ENCODE assay signal across 23 cellular contexts in genomic region chr9:89505048-89505447, GRCh38.
"Had no signal": no experiment of that assay in that cellular context is flagged by ENCODE, and none has a peak within 500 bp of the region (broad histone marks: within the 10 kb centered on the region; RNA-seq: fewer than 3 reads in every experiment).

No MANE protein-coding gene starts in this region.

- H3K4me3 Mint-ChIP-seq: activated CD4-positive, alpha-beta memory T cell treated with anti-CD3 and anti-CD28 coated beads for 36 hours; activated naive CD4-positive, alpha-beta T cell treated with anti-CD3 and anti-CD28 coated beads, Interleukin-2, amount 50 U/mL, for 24 hours; activated T-cell treated with anti-CD3 and anti-CD28 coated beads, Interleukin-2, amount 50 U/mL, for 4 hours; effector memory CD8-positive, alpha-beta T cell; stimulated activated naive B cell treated with anti-CD40 and anti-IgM and Interleukin-4, amounts not matched to agents 10 μg/mL and 1 μg/mL and 100 μg/mL, for 72 hours had no signal

- H3K36me3 Mint-ChIP-seq: activated CD4-positive, alpha-beta memory T cell treated with anti-CD3 and anti-CD28 coated beads for 36 hours; activated naive CD4-positive, alpha-beta T cell treated with anti-CD3 and anti-CD28 coated beads, Interleukin-2, amount 50 U/mL, for 24 hours; brain; natural killer cell; stimulated activated naive B cell treated with anti-CD40 and anti-IgM and Interleukin-4, amounts not matched to agents 10 μg/mL and 1 μg/mL and 100 μg/mL, for 72 hours had no signal

- H3K9me3 Mint-ChIP-seq: activated CD4-positive, alpha-beta memory T cell treated with anti-CD3 and anti-CD28 coated beads for 36 hours; activated naive CD4-positive, alpha-beta T cell treated with anti-CD3 and anti-CD28 coated beads, Interleukin-2, amount 50 U/mL, for 24 hours; activated T-cell treated with anti-CD3 and anti-CD28 coated beads, Interleukin-2, amount 50 U/mL, for 4 hours; activated T-helper 2 cell treated with anti-CD3 and anti-CD28 coated beads, Interferon-gamma antibody, Interleukin-2, Interleukin-4, amounts not matched to agents 10 μg/mL and 5 μg/mL and 100 μg/mL, durations not matched to agents 14 hours and 24 hours and 36 hours; effector memory CD8-positive, alpha-beta T cell; natural killer cell; stimulated activated naive B cell treated with anti-CD40 and anti-IgM and Interleukin-4, amounts not matched to agents 10 μg/mL and 1 μg/mL and 100 μg/mL, for 72 hours had no signal

- H3K4me1 ChIP-seq: ascending aorta, tibial nerve had no signal

- H3K4me3 ChIP-seq: ascending aorta, cardiac muscle cell, coronary artery, stomach, tibial nerve had no signal

- H3K27me3 ChIP-seq: ascending aorta, cardiac muscle cell, stomach, tibial nerve had no signal

- ATAC-seq: activated CD4-positive, CD25-positive, alpha-beta regulatory T cell treated with anti-CD3 and anti-CD28 coated beads, Interleukin-2, amount 50 U/mL, for 24 hours; activated T-cell treated with anti-CD3 and anti-CD28 coated beads, Interleukin-2, amount 50 U/mL, for 4 hours; effector memory CD8-positive, alpha-beta T cell; esophagus mucosa; natural killer cell; stimulated activated naive B cell treated with anti-CD40 and anti-IgM and Interleukin-4, amounts not matched to agents 10 μg/mL and 1 μg/mL and 100 μg/mL, for 72 hours had no signal

- H3K27ac ChIP-seq: ascending aorta, coronary artery, stomach, tibial nerve had no signal

- H3K9me3 ChIP-seq: ascending aorta, stomach, tibial nerve had no signal

- H3K27me3 Mint-ChIP-seq: activated CD4-positive, alpha-beta memory T cell treated with anti-CD3 and anti-CD28 coated beads for 36 hours; activated naive CD4-positive, alpha-beta T cell treated with anti-CD3 and anti-CD28 coated beads, Interleukin-2, amount 50 U/mL, for 24 hours; effector memory CD8-positive, alpha-beta T cell; stimulated activated naive B cell treated with anti-CD40 and anti-IgM and Interleukin-4, amounts not matched to agents 10 μg/mL and 1 μg/mL and 100 μg/mL, for 72 hours had no signal

- H3K36me3 ChIP-seq: ascending aorta, cardiac muscle cell, stomach, tibial nerve had no signal

- DNase-seq: activated CD4-positive, alpha-beta memory T cell treated with anti-CD3 and anti-CD28 coated beads for 36 hours; activated CD4-positive, alpha-beta T cell treated with anti-CD3 and anti-CD28 coated beads for 48 hours; activated T-cell treated with anti-CD3 and anti-CD28 coated beads, Interleukin-2, amount 50 U/mL, for 4 hours; effector memory CD8-positive, alpha-beta T cell; foreskin fibroblast; hippocampal formation; kidney; midbrain; natural killer cell; posterior cingulate gyrus; stimulated activated CD4-positive, alpha-beta T cell treated with anti-CD3 and anti-CD28 coated beads, Interleukin-15, amount 100 ng/mL, for 24 hours; stimulated activated CD4-positive, alpha-beta T cell treated with anti-CD3 and anti-CD28 coated beads, Interleukin-2, amount 100 ng/mL, for 24 hours; stimulated activated naive B cell treated with anti-CD40 and anti-IgM and Interleukin-4, amounts not matched to agents 10 μg/mL and 1 μg/mL and 100 μg/mL, for 72 hours; stomach had no signal

- H3K27ac Mint-ChIP-seq: activated CD4-positive, alpha-beta memory T cell treated with anti-CD3 and anti-CD28 coated beads for 36 hours; activated T-helper 2 cell treated with anti-CD3 and anti-CD28 coated beads, Interferon-gamma antibody, Interleukin-2, Interleukin-4, amounts not matched to agents 10 μg/mL and 5 μg/mL and 100 μg/mL, durations not matched to agents 14 hours and 24 hours and 36 hours; natural killer cell; stimulated activated naive B cell treated with anti-CD40 and anti-IgM and Interleukin-4, amounts not matched to agents 10 μg/mL and 1 μg/mL and 100 μg/mL, for 72 hours had no signal
